In genomic region chrX:51931761-51932160, GRCh38 we compare ENCODE assay signal across 15 cellular contexts.
"Had no signal": no experiment of that assay in that cellular context is flagged by ENCODE, and none has a peak within 500 bp of the region (broad histone marks: within the 10 kb centered on the region; RNA-seq: fewer than 3 reads in every experiment).

No MANE protein-coding gene starts in this region.

- H3K4me3 ChIP-seq: ascending aorta, hepatocyte, left lung, mucosa of descending colon, tibial nerve, vagina had no signal

- ATAC-seq: activated naive CD8-positive, alpha-beta T cell treated with anti-CD3 and anti-CD28 coated beads, Interleukin-2, amount 50 U/mL, for 24 hours; effector memory CD8-positive, alpha-beta T cell; left lung; mucosa of descending colon; naive thymus-derived CD8-positive, alpha-beta T cell; stimulated activated memory B cell treated with anti-CD40 and anti-IgM and Interleukin-4, amounts not matched to agents 10 μg/mL and 1 μg/mL and 100 μg/mL, for 72 hours had no signal

- DNase-seq: activated naive CD4-positive, alpha-beta T cell treated with anti-CD3 and anti-CD28 coated beads for 36 hours; activated naive CD8-positive, alpha-beta T cell treated with anti-CD3 and anti-CD28 coated beads, Interleukin-2, amount 50 U/mL, for 24 hours; dermis blood vessel endothelial cell; effector memory CD8-positive, alpha-beta T cell; left lung; mammary epithelial cell; mucosa of descending colon; naive thymus-derived CD8-positive, alpha-beta T cell; stimulated activated CD4-positive, alpha-beta T cell treated with anti-CD3 and anti-CD28 coated beads, Interleukin-2, amount 100 ng/mL, for 48 hours; T-helper 2 cell had no signal
